Comparison of ENCODE assay signal across 23 cellular contexts in the genomic region with DNA sequence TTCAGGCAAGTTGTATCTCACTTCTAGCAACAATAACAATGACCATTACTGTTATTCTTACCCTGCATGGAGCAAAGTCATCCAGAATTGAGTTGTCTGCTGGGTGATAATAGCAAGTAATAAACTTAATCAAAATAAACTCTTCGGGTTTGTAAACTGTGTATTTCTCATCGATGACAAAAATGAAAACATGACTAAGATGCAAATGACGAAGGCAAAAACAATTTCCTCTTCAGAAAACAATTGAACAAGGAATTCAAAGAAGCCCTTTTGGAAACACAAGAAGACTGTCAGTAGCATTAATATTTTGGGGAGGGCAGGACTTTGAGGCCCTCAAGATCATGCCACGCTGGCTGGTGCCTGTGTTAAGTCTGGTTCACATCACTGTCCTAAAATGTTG.
A peak's percentile ranks its signal among the peaks of the same experiment; 100 is the strongest.
DNase-seq lines count a peak whose midpoint lies in the region; ATAC-seq and TF ChIP-seq lines count a peak whose summit lies in the region.
"Had no signal": no experiment of that assay in that cellular context is flagged by ENCODE, and none has a peak within 500 bp of the region (broad histone marks: within the 10 kb centered on the region; RNA-seq: fewer than 3 reads in every experiment).

No MANE protein-coding gene starts in this region.

- H3K9me3 ChIP-seq in IMR-90 (ENCODE audit: control insufficient read depth, insufficient read depth, low read length): no peaks in the 10 kb centered on the region
- H3K9me3 ChIP-seq: BLaER1 treated with 17β-estradiol and CSF1 and Interleukin-3, amounts not matched to agents 10 nM and 100 nM had no signal

- no peak overlapping the region for H3K27ac Mint-ChIP-seq in activated naive CD8-positive, alpha-beta T cell treated with anti-CD3 and anti-CD28 coated beads, Interleukin-2, amount 50 U/mL, for 24 hours
- H3K27ac Mint-ChIP-seq: CD4-positive, alpha-beta T cell had no signal

- H2BK120ac ChIP-seq in IMR-90 (ENCODE audit: low read depth, low read length): 0 out of 2 replicates have a peak overlapping the region, but pooled peaks have one; percentile 44

- no peaks in the 10 kb centered on the region for H3K27me3 ChIP-seq in IMR-90 (ENCODE audit: control insufficient read depth, insufficient read depth, low read length)
- H3K27me3 ChIP-seq: BLaER1 treated with 17β-estradiol and CSF1 and Interleukin-3, amounts not matched to agents 10 nM and 100 nM had no signal

- H3K9me1 ChIP-seq in IMR-90 (ENCODE audit: insufficient read depth, low read length): no peaks in the 10 kb centered on the region; the same call in 1 of the 2 replicates

- H2BK5ac ChIP-seq in IMR-90 (ENCODE audit: low read depth, low read length, poor library complexity, severe bottlenecking): no peak overlapping the region

- H3K4me3 ChIP-seq in IMR-90 (ENCODE audit: insufficient read depth, low read depth, low read length): no peak overlapping the region
- H3K4me3 ChIP-seq: BLaER1 treated with 17β-estradiol and CSF1 and Interleukin-3, amounts not matched to agents 10 nM and 100 nM; GM12878 had no signal

- no peak for TF ChIP-seq RAD21 in IMR-90 (IDR thresholded peaks at IDR 0.05; ENCODE audit: low read length)

- DNase-seq in EL (peak; percentile 5), IMR-90 (no peak), dermis blood vessel endothelial cell (peak; percentile 50), foreskin melanocyte (peak; percentile 37), NCI-H82 (lab: John Stamatoyannopoulos, UW) (no peak), COR-L47 (lab: John Stamatoyannopoulos, UW) (no peak), HPDE6-E6E7 (ENCODE audit: extremely low spot score) (no peak)
- DNase-seq in activated naive CD8-positive, alpha-beta T cell treated with anti-CD3 and anti-CD28 coated beads, Interleukin-2, amount 50 U/mL, for 24 hours: no peak
- DNase-seq: AML-193; CD4-positive, alpha-beta T cell; DMS53; GDM1; H7; NCI-H1092; NCI-H1417 treated with DMSO at 0.1 percent for 48 hours; NCI-H187; NCI-H2081 treated with DMSO at 0.1 percent for 48 hours; NCI-H2171; NCI-H226; NCI-H510A had no signal

- no peak for TF ChIP-seq POLR2A in IMR-90 (IDR thresholded peaks at IDR 0.05; ENCODE audit: low read depth, low read length)

- H3K4me1 Mint-ChIP-seq in activated naive CD8-positive, alpha-beta T cell treated with anti-CD3 and anti-CD28 coated beads, Interleukin-2, amount 50 U/mL, for 24 hours: peaks cover 6% of the 10 kb centered on the region

- no peak for TF ChIP-seq CTCF in IMR-90 (conservative IDR thresholded peaks at IDR 0.05; ENCODE audit: low read depth, low read length)

- dilution Hi-C loops in IMR-90 (cut with HindIII; ENCODE audit: low sequenced_read_pairs, unreplicated experiment): no loop called here

- no peak overlapping the region for H4K91ac ChIP-seq in IMR-90 (ENCODE audit: insufficient read depth, low read depth, low read length)

- H3K4me2 ChIP-seq in IMR-90 (ENCODE audit: low read depth, low read length): 0 out of 2 replicates have a peak overlapping the region, but pooled peaks have one; percentile 13
- H3K4me2 ChIP-seq: BLaER1 treated with 17β-estradiol and CSF1 and Interleukin-3, amounts not matched to agents 10 nM and 100 nM had no signal

- in situ Hi-C loops in IMR-90 (cut with MboI; ENCODE audit: low sequenced_read_pairs): no loop called here

- CTCF ChIA-PET in IMR-90 (lab: Yijun Ruan, JAX): no interaction called here

- H3K36me3 ChIP-seq in IMR-90 (ENCODE audit: control insufficient read depth, insufficient read depth, low read length): no peaks in the 10 kb centered on the region
- H3K36me3 ChIP-seq: BLaER1 treated with 17β-estradiol and CSF1 and Interleukin-3, amounts not matched to agents 10 nM and 100 nM had no signal

- ATAC-seq in IMR-90 (ENCODE audit: low read depth): no peak
- no peak for ATAC-seq in activated naive CD8-positive, alpha-beta T cell treated with anti-CD3 and anti-CD28 coated beads, Interleukin-2, amount 50 U/mL, for 24 hours
- ATAC-seq: GM12878, SK-N-SH treated with all-trans-retinoic acid at 6 μM for 48 hours had no signal

- no peaks in the 10 kb centered on the region for H3K27me3 Mint-ChIP-seq in activated naive CD8-positive, alpha-beta T cell treated with anti-CD3 and anti-CD28 coated beads, Interleukin-2, amount 50 U/mL, for 24 hours
- H3K27me3 Mint-ChIP-seq: CD4-positive, alpha-beta T cell had no signal

- no peak overlapping the region for H2AK9ac ChIP-seq in IMR-90 (replicated peaks; ENCODE audit: low read depth, low read length, poor library complexity)

- no peak overlapping the region for H3K4ac ChIP-seq in IMR-90 (ENCODE audit: low read depth, low read length)

- no peak overlapping the region for H2BK20ac ChIP-seq in IMR-90 (ENCODE audit: low read depth, low read length)

- no TSS peak for BruUV-seq in IMR-90 (replicated peaks; lab: Mats Ljungman, UMichigan)

- H3K23ac ChIP-seq in IMR-90 (ENCODE audit: low read depth, low read length): no peak overlapping the region

- H3K4me3 Mint-ChIP-seq in activated naive CD8-positive, alpha-beta T cell treated with anti-CD3 and anti-CD28 coated beads, Interleukin-2, amount 50 U/mL, for 24 hours: no peak overlapping the region
- H3K4me3 Mint-ChIP-seq: CD4-positive, alpha-beta T cell had no signal

- H3K27ac ChIP-seq in IMR-90 (ENCODE audit: insufficient read depth, low read length): no peak overlapping the region
- H3K27ac ChIP-seq: BLaER1 treated with 17β-estradiol and CSF1 and Interleukin-3, amounts not matched to agents 10 nM and 100 nM had no signal

- no peaks in the 10 kb centered on the region for H3K36me3 Mint-ChIP-seq in activated naive CD8-positive, alpha-beta T cell treated with anti-CD3 and anti-CD28 coated beads, Interleukin-2, amount 50 U/mL, for 24 hours (ENCODE audit: low read depth)

- no peaks in the 10 kb centered on the region for H4K20me1 ChIP-seq in IMR-90 (ENCODE audit: insufficient read depth, low read length)
- H4K20me1 ChIP-seq: BLaER1 treated with 17β-estradiol and CSF1 and Interleukin-3, amounts not matched to agents 10 nM and 100 nM had no signal

- no peak overlapping the region for H4K8ac ChIP-seq in IMR-90 (ENCODE audit: low read depth in 2 of 2, low read length in 2 of 2)

- H3K14ac ChIP-seq in IMR-90 (replicated peaks; ENCODE audit: low read depth, low read length): no peak overlapping the region

- H2AK5ac ChIP-seq in IMR-90 (ENCODE audit: low read depth, low read length): 0 out of 2 replicates have a peak overlapping the region, but pooled peaks have one; percentile 59

- H2AFZ ChIP-seq in IMR-90 (replicated peaks; ENCODE audit: low read length, poor library complexity): no peak overlapping the region

- peaks cover 7% of the 10 kb centered on the region for H3K9me3 Mint-ChIP-seq in activated naive CD8-positive, alpha-beta T cell treated with anti-CD3 and anti-CD28 coated beads, Interleukin-2, amount 50 U/mL, for 24 hours

- POLR2A ChIA-PET in IMR-90 (lab: Charles Lee; ENCODE audit: unreplicated experiment): no interaction called here

- peaks cover 2% of the 10 kb centered on the region; the same call in 1 of the 2 replicates for H3K4me1 ChIP-seq in IMR-90 (ENCODE audit: control insufficient read depth, insufficient read depth, low read length)
- H3K4me1 ChIP-seq: BLaER1 treated with 17β-estradiol and CSF1 and Interleukin-3, amounts not matched to agents 10 nM and 100 nM had no signal

- WGBS in IMR-90 (ENCODE audit: extremely low coverage in 2 of 2, insufficient read length in 1 of 2), 2 experiments: no CpG with 5 or more reads among the region's 4 CpGs

- no peak overlapping the region for H3K56ac ChIP-seq in IMR-90 (ENCODE audit: extremely low read depth, insufficient read depth, low read length)

- H3K18ac ChIP-seq in IMR-90 (ENCODE audit: low read depth, low read length): no peak overlapping the region; the same call in 1 of the 2 replicates

- H2BK15ac ChIP-seq in IMR-90 (ENCODE audit: low read depth, low read length): no peak overlapping the region; the same call in 2 of the 3 replicates

- no peak overlapping the region for H3K9ac ChIP-seq in IMR-90 (ENCODE audit: low read depth, low read length)
- H3K9ac ChIP-seq: BLaER1 treated with 17β-estradiol and CSF1 and Interleukin-3, amounts not matched to agents 10 nM and 100 nM had no signal

- no peaks in the 10 kb centered on the region for H3K79me1 ChIP-seq in IMR-90 (ENCODE audit: low read depth in 1 of 2, low read length in 2 of 2)

- H4K5ac ChIP-seq in IMR-90 (ENCODE audit: low read depth, low read length): no peak overlapping the region

- intact Hi-C loops in IMR-90 (cut with micrococcal nuclease): no loop called here

TF ChIP-seq in IMR-90, 13 proteins besides CTCF, POLR2A, EP300 and RAD21:
- TF ChIP-seq SMC3 (IDR thresholded peaks at IDR 0.05; ENCODE audit: low read depth, low read length) (no peak), CHD1 (IDR thresholded peaks at IDR 0.05; ENCODE audit: low read depth, low read length) (no peak), NFE2L2 (IDR thresholded peaks at IDR 0.05; ENCODE audit: low read depth, low read length) (no peak), BHLHE40 (IDR thresholded peaks at IDR 0.05; ENCODE audit: low read depth, low read length) (no peak), MAZ (IDR thresholded peaks at IDR 0.05; ENCODE audit: borderline replicate concordance, low read depth, low read length) (no peak), CEBPB (IDR thresholded peaks at IDR 0.05; ENCODE audit: low read depth, low read length) (no peak), MAFK (IDR thresholded peaks at IDR 0.05; ENCODE audit: low read depth, low read length) (no peak), RFX5 (IDR thresholded peaks at IDR 0.05; ENCODE audit: low read depth, low read length) (no peak)

Comparison
In these comparisons a context has a peak if more than half of its experiments do, and no peak if none do; other contexts are left out.
1. DNase-seq: peak in EL (single experiment), dermis blood vessel endothelial cell (single experiment) and foreskin melanocyte (single experiment); none in IMR-90 (single experiment), NCI-H82 (single experiment), activated naive CD8-positive, alpha-beta T cell treated with anti-CD3 and anti-CD28 coated beads, Interleukin-2, amount 50 U/mL, for 24 hours (single experiment), COR-L47 (single experiment) and HPDE6-E6E7 (single experiment).